In the genomic region with DNA sequence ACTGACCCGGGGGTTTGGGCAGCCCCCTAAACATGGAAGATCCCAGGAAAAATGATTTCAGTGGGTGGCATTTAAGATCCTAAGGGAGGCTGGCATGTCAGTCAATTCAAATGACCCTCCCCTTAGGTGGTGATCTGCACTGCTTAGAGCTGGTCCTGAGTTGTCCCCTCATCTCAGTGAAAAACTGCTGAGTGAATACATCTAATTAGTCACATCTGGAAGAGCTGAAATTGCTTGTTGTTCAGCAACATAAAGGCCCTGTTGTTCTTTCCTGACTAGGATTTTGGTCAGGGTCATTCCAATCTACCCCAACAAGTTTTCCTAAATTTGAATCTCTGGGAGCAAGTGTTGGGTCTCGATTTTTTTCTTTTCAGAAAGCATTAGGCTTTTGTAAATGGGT, we compare ENCODE assay signal across 15 cellular contexts.
DNase-seq lines count a peak whose midpoint lies in the region; ATAC-seq and TF ChIP-seq lines count a peak whose summit lies in the region.
"Had no signal": no experiment of that assay in that cellular context is flagged by ENCODE, and none has a peak within 500 bp of the region (broad histone marks: within the 10 kb centered on the region; RNA-seq: fewer than 3 reads in every experiment).

No MANE protein-coding gene starts in this region.

- TF ChIP-seq CTCF in WTC11 (IDR thresholded peaks at IDR 0.05) (no peak), dorsolateral prefrontal cortex (IDR thresholded peaks at IDR 0.05 in 54 of 56, conservative IDR thresholded peaks at IDR 0.05 in 2 of 56; ENCODE audit: low read depth in 1 of 56, partially characterized antibody in 56 of 56) (no peak)

- no peak overlapping the region for H3K4me3 ChIP-seq in dorsolateral prefrontal cortex
- H3K4me3 ChIP-seq: BLaER1 treated with 17β-estradiol and CSF1 and Interleukin-3, amounts not matched to agents 10 nM and 100 nM; GM23248 had no signal

- no peak for DNase-seq in WTC11 (ENCODE audit: low spot score)
- DNase-seq in dorsolateral prefrontal cortex, result no peak
- DNase-seq in substantia nigra (lab: John Stamatoyannopoulos, UW), result peak in 2 of 49 donors; percentile 16 to 17
- no peak for DNase-seq in NCI-H446 treated with DMSO at 0.1 percent for 48 hours (lab: John Stamatoyannopoulos, UW)
- no peak for DNase-seq in COLO668 (lab: John Stamatoyannopoulos, UW; ENCODE audit: unreplicated experiment)
- DNase-seq: ACHN; Calu3; CD4-positive, CD25-positive, alpha-beta regulatory T cell; DMS 273 treated with DMSO at 0.1 percent for 48 hours; GM23248; H9 had no signal

- peak overlapping the region in 51 of 59 donors; percentile 1 to 86 (median 56) for H3K27ac ChIP-seq in dorsolateral prefrontal cortex
- peak overlapping the region; percentile 43 for H3K27ac ChIP-seq in layer of hippocampus (ENCODE audit: low read depth, low read length)
- H3K27ac ChIP-seq in substantia nigra (ENCODE audit: low read depth, low read length, poor library complexity, severe bottlenecking), result peak overlapping the region; percentile 59
- H3K27ac ChIP-seq: BLaER1 treated with 17β-estradiol and CSF1 and Interleukin-3, amounts not matched to agents 10 nM and 100 nM; GM23248 had no signal

- peak overlapping the region; percentile 47; the same call in 1 of the 2 replicates for H3K27ac Mint-ChIP-seq in WTC11
- H3K27ac Mint-ChIP-seq: CD4-positive, CD25-positive, alpha-beta regulatory T cell had no signal

- ATAC-seq in WTC11 (peak; percentile 43), GM21423 (IDR thresholded peaks at IDR 0.05; ENCODE audit: unreplicated experiment) (no peak)
- ATAC-seq: HepG2 had no signal

- H3K27me3 Mint-ChIP-seq in WTC11 (ENCODE audit: low read depth), result no peaks in the 10 kb centered on the region
- H3K27me3 Mint-ChIP-seq: CD4-positive, CD25-positive, alpha-beta regulatory T cell had no signal

- POLR2A ChIA-PET in WTC11 (lab: Charles Lee), result no interaction called here

- intact Hi-C loops in dorsolateral prefrontal cortex (cut with DNase I), result no loop called here

- CTCF ChIA-PET in WTC11 (lab: Charles Lee), result interaction anchor here (1.4 kb wide), 1 partner anchor 20 kb away, joined by 4 read pairs; no protein-coding TSS in a partner anchor

- H3K4me3 Mint-ChIP-seq in WTC11, result no peak overlapping the region
- H3K4me3 Mint-ChIP-seq: CD4-positive, CD25-positive, alpha-beta regulatory T cell; H9 had no signal

- H3K36me3 Mint-ChIP-seq in WTC11, result no peaks in the 10 kb centered on the region; the same call in 1 of the 2 replicates
- H3K36me3 Mint-ChIP-seq: CD4-positive, CD25-positive, alpha-beta regulatory T cell had no signal

- H3K4me1 Mint-ChIP-seq in WTC11, result peaks cover 46% of the 10 kb centered on the region
- H3K4me1 Mint-ChIP-seq: CD4-positive, CD25-positive, alpha-beta regulatory T cell had no signal

- H3K9me3 Mint-ChIP-seq in WTC11, result peaks cover 10% of the 10 kb centered on the region; the same call in 1 of the 2 replicates
- H3K9me3 Mint-ChIP-seq: H9 had no signal

- no peaks in the 10 kb centered on the region for H3K27me3 ChIP-seq in dorsolateral prefrontal cortex
- no peaks in the 10 kb centered on the region for H3K27me3 ChIP-seq in layer of hippocampus (ENCODE audit: control insufficient read depth, insufficient read depth, low read length)
- H3K27me3 ChIP-seq: BLaER1 treated with 17β-estradiol and CSF1 and Interleukin-3, amounts not matched to agents 10 nM and 100 nM had no signal

TF ChIP-seq in WTC11, 78 proteins besides CTCF, POLR2A, EP300 and RAD21:
- TF ChIP-seq USF1 (CRISPR knock-in tag; IDR thresholded peaks at IDR 0.05) (no peak), USF2 (CRISPR knock-in tag; IDR thresholded peaks at IDR 0.05) (no peak), FOXJ3 (CRISPR knock-in tag; IDR thresholded peaks at IDR 0.05; ENCODE audit: borderline replicate concordance) (no peak), ZNF121 (CRISPR knock-in tag; IDR thresholded peaks at IDR 0.05) (no peak), JUN (CRISPR knock-in tag; IDR thresholded peaks at IDR 0.05) (no peak), CBFB (CRISPR knock-in tag; IDR thresholded peaks at IDR 0.05; ENCODE audit: low read depth) (no peak), ZNF532 (CRISPR knock-in tag; IDR thresholded peaks at IDR 0.05; ENCODE audit: borderline replicate concordance) (no peak), ATF3 (CRISPR knock-in tag; conservative IDR thresholded peaks at IDR 0.05) (no peak), JAZF1 (CRISPR knock-in tag; IDR thresholded peaks at IDR 0.05) (no peak)
- TF ChIP-seq, protein P1, sequence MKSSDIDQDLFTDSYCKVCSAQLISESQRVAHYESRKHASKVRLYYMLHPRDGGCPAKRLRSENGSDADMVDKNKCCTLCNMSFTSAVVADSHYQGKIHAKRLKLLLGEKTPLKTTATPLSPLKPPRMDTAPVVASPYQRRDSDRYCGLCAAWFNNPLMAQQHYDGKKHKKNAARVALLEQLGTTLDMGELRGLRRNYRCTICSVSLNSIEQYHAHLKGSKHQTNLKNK (CRISPR knock-in tag; IDR thresholded peaks at IDR 0.05), result no peak
- TF ChIP-seq, protein P2, sequence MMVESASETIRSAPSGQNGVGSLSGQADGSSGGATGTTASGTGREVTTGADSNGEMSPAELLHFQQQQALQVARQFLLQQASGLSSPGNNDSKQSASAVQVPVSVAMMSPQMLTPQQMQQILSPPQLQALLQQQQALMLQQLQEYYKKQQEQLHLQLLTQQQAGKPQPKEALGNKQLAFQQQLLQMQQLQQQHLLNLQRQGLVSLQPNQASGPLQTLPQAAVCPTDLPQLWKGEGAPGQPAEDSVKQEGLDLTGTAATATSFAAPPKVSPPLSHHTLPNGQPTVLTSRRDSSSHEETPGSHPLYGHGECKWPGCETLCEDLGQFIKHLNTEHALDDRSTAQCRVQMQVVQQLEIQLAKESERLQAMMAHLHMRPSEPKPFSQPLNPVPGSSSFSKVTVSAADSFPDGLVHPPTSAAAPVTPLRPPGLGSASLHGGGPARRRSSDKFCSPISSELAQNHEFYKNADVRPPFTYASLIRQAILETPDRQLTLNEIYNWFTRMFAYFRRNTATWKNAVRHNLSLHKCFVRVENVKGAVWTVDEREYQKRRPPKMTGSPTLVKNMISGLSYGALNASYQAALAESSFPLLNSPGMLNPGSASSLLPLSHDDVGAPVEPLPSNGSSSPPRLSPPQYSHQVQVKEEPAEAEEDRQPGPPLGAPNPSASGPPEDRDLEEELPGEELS (CRISPR knock-in tag; IDR thresholded peaks at IDR 0.05), result no peak
